8 cellular contexts compared by ENCODE assay signal in the genomic region with DNA sequence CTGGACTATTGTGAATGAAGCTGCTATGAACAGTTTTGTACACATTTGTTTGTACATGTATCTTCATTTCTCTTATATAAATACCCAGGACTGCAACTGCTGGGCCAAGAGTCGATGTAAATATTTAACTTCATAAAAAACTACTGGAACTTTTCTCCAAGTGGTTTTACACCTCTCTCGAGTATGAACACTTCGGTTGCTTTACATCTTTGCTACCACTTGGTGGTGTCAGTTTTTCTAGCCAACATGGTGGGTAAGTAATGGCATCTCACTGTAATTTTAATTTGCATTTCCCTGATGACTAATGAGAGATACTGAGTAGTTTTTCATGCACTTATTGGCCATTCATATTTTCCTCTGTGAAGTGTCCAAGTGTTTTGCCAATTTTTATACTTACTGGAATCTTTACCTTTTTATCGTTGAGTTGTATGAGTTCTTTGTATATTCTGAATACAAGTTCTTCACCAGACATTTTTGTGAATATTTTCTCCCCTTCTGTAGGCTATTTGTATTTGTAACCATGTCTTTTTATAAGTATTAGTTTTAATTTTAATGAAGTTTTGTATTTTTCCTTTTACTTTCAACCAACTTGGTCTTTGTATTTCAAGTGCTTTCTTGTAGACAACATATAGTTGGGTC. TPM values are rescaled to one million over a fixed set of nuclear protein-coding genes. Genes with fewer than 3 reads are reported as not detected.
DNase-seq lines count a peak whose midpoint lies in the region; ATAC-seq and TF ChIP-seq lines count a peak whose summit lies in the region.

No MANE protein-coding gene starts in this region.

- intact Hi-C loops in gastrocnemius medialis (cut with DNase I; ENCODE audit: low total_unique reads) = no loop called here

- H3K4me1 ChIP-seq in gastrocnemius medialis = no peaks in the 10 kb centered on the region

- H3K4me3 ChIP-seq in fibroblast of pulmonary artery (replicated peaks; ENCODE audit: low read depth, low read length) (no peak overlapping the region), gastrocnemius medialis (no peak overlapping the region)

- no peaks in the 10 kb centered on the region for H3K27me3 ChIP-seq in gastrocnemius medialis

- peak; percentile 23 to 54 for DNase-seq in NOMO-1 (lab: John Stamatoyannopoulos, UW; ENCODE audit: unreplicated experiment in 2 of 2)
- DNase-seq in NOMO-1 treated with dmso at 0.1 percent for 144 hours (lab: John Stamatoyannopoulos, UW; ENCODE audit: unreplicated experiment) = no peak
- DNase-seq in RPMI8226 = peak; percentile 47
- peak; percentile 51 for DNase-seq in fibroblast of pulmonary artery (ENCODE audit: low read depth)
- no peak for DNase-seq in GF-D8 (lab: John Stamatoyannopoulos, UW)
- no peak for DNase-seq in gastrocnemius medialis

- ATAC-seq in HG02870 (IDR thresholded peaks at IDR 0.05; ENCODE audit: unreplicated experiment) (peak; percentile 54), GM21528 (IDR thresholded peaks at IDR 0.05; ENCODE audit: low FRiP score, unreplicated experiment) (no peak), gastrocnemius medialis (no peak)

- H3K27ac ChIP-seq in gastrocnemius medialis = no peak overlapping the region

- H3K36me3 ChIP-seq in gastrocnemius medialis = no peaks in the 10 kb centered on the region

- TF ChIP-seq POLR2A in gastrocnemius medialis (IDR thresholded peaks at IDR 0.05) = no peak

- in situ Hi-C loops in gastrocnemius medialis (cut with MboI; ENCODE audit: low sequenced_read_pairs in 4 of 4) = no loop called here

- H3K9me3 ChIP-seq in gastrocnemius medialis = no peaks in the 10 kb centered on the region

- TF ChIP-seq CTCF in fibroblast of pulmonary artery (IDR thresholded peaks at IDR 0.05; ENCODE audit: low read length, missing control alignments) (peak; percentile 67), gastrocnemius medialis (IDR thresholded peaks at IDR 0.05 in 4 of 5, conservative IDR thresholded peaks at IDR 0.05 in 1 of 5) (no peak)

RNA-seq across cellular contexts. Expression of gene PCOLCE2, which starts 44.4 kb away (rescaled TPM):
- 10 to 100 TPM in 1 of 4 donors, 1 to 10 TPM in 3; 2.5 to 17.2 (median 4.0) TPM for total RNA-seq in gastrocnemius medialis

Comparison
In these comparisons a context has a peak if more than half of its experiments do, and no peak if none do; other contexts are left out.
1. DNase-seq: peak in NOMO-1 (2 of 2), RPMI8226 (single experiment) and fibroblast of pulmonary artery (single experiment); none in NOMO-1 treated with dmso at 0.1 percent for 144 hours (single experiment), GF-D8 (single experiment) and gastrocnemius medialis (0 of 2).